14 cellular contexts compared by ENCODE assay signal in genomic region chr18:79682896-79683625, GRCh38.
DNase-seq lines count a peak whose midpoint lies in the region; ATAC-seq lines count a peak whose summit lies in the region.
"Had no signal": no experiment of that assay in that cellular context is flagged by ENCODE, and none has a peak within 500 bp of the region (broad histone marks: within the 10 kb centered on the region; RNA-seq: fewer than 3 reads in every experiment).

No MANE protein-coding gene starts in this region.

- H3K4me3 Mint-ChIP-seq in activated naive CD8-positive, alpha-beta T cell treated with anti-CD3 and anti-CD28 coated beads, Interleukin-2, amount 50 U/mL, for 24 hours, result peak overlapping the region; percentile 97

- H3K4me1 Mint-ChIP-seq in activated naive CD8-positive, alpha-beta T cell treated with anti-CD3 and anti-CD28 coated beads, Interleukin-2, amount 50 U/mL, for 24 hours, result peaks cover 76% of the 10 kb centered on the region

- no peaks in the 10 kb centered on the region for H3K9me3 Mint-ChIP-seq in activated naive CD8-positive, alpha-beta T cell treated with anti-CD3 and anti-CD28 coated beads, Interleukin-2, amount 50 U/mL, for 24 hours

- H3K27ac Mint-ChIP-seq in activated naive CD8-positive, alpha-beta T cell treated with anti-CD3 and anti-CD28 coated beads, Interleukin-2, amount 50 U/mL, for 24 hours, result peak overlapping the region; percentile 92

- peak; percentile 1 for ATAC-seq in activated naive CD8-positive, alpha-beta T cell treated with anti-CD3 and anti-CD28 coated beads, Interleukin-2, amount 50 U/mL, for 24 hours
- ATAC-seq in HG03378 (IDR thresholded peaks at IDR 0.05; ENCODE audit: unreplicated experiment), result no peak
- ATAC-seq: activated CD4-positive, CD25-positive, alpha-beta regulatory T cell treated with anti-CD3 and anti-CD28 coated beads, Interleukin-2, amount 50 U/mL, for 24 hours; HCT116 had no signal

- peaks cover 1% of the 10 kb centered on the region for H3K27me3 Mint-ChIP-seq in activated naive CD8-positive, alpha-beta T cell treated with anti-CD3 and anti-CD28 coated beads, Interleukin-2, amount 50 U/mL, for 24 hours

- peaks cover 35% of the 10 kb centered on the region for H3K36me3 Mint-ChIP-seq in activated naive CD8-positive, alpha-beta T cell treated with anti-CD3 and anti-CD28 coated beads, Interleukin-2, amount 50 U/mL, for 24 hours (ENCODE audit: low read depth)

- peak; percentile 55 for DNase-seq in SIG-M5 treated with dmso at 0.1 percent for 504 hours (lab: John Stamatoyannopoulos, UW; ENCODE audit: unreplicated experiment)
- DNase-seq in SIG-M5 (lab: John Stamatoyannopoulos, UW), result no peak
- DNase-seq in T follicular helper cell (ENCODE audit: low read depth), result peak; percentile 22
- peak; percentile 76 for DNase-seq in activated naive CD8-positive, alpha-beta T cell treated with anti-CD3 and anti-CD28 coated beads, Interleukin-2, amount 50 U/mL, for 24 hours
- peak; percentile 55 to 72 for DNase-seq in stimulated activated CD4-positive, alpha-beta T cell treated with anti-CD3 and anti-CD28 coated beads, Interleukin-4, amount 100 ng/mL, for 48 hours (ENCODE audit: low read depth in 2 of 2)
- no peak for DNase-seq in C1 segment of cervical spinal cord (lab: John Stamatoyannopoulos, UW)
- no peak for DNase-seq in KG1 (lab: John Stamatoyannopoulos, UW)
- DNase-seq: foreskin melanocyte, GDM1, NCI-H1105 treated with DMSO at 0.1 percent for 48 hours, PC-9 had no signal

Comparison
In these comparisons a context has a peak if more than half of its experiments do, and no peak if none do; other contexts are left out.
1. DNase-seq: peak in SIG-M5 treated with dmso at 0.1 percent for 504 hours (single experiment), T follicular helper cell (single experiment), activated naive CD8-positive, alpha-beta T cell treated with anti-CD3 and anti-CD28 coated beads, Interleukin-2, amount 50 U/mL, for 24 hours (single experiment) and stimulated activated CD4-positive, alpha-beta T cell treated with anti-CD3 and anti-CD28 coated beads, Interleukin-4, amount 100 ng/mL, for 48 hours (2 of 2); none in SIG-M5 (single experiment), C1 segment of cervical spinal cord (0 of 14) and KG1 (single experiment).